In the genomic region with DNA sequence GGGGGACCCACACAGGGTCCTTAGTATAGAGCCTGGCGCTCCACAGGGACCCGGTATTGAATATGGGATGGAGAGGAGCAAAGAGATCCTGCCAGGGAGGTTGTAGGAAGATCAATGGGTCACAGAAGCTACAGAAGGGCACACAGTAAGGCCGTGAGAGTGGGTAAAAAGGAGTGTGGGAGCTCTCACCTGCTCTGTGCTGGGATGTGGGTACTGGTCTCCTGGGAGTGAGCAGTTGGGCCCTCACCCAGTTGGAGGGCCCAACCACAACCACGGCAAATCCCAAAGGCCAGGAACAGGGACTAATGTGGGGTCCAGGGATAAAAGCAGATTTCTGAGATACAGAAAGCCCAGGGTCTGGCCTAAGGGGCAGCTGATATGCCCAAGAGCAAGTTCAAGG, we compare ENCODE assay signal across 11 cellular contexts.
"Had no signal": no experiment of that assay in that cellular context is flagged by ENCODE, and none has a peak within 500 bp of the region (broad histone marks: within the 10 kb centered on the region; RNA-seq: fewer than 3 reads in every experiment).

No MANE protein-coding gene starts in this region.

- DNase-seq: activated CD4-positive, alpha-beta T cell treated with anti-CD3 and anti-CD28 coated beads, Interleukin-2, amount 50 U/mL, for 48 hours; activated effector memory CD4-positive, alpha-beta T cell treated with anti-CD3 and anti-CD28 coated beads, Interleukin-2, amount 50 U/mL, for 16 hours; activated naive CD4-positive, alpha-beta T cell treated with anti-CD3 and anti-CD28 coated beads, Interleukin-2, amount 50 U/mL, for 16 hours; activated T-cell treated with anti-CD3 and anti-CD28 coated beads, Interleukin-2, amount 50 U/mL, for 48 hours; effector memory CD8-positive, alpha-beta T cell; esophagus squamous epithelium; naive thymus-derived CD8-positive, alpha-beta T cell; sigmoid colon; stimulated activated naive CD4-positive, alpha-beta T cell treated with Interleukin-2 at 50 U/mL for 16 hours; SW 1271; transverse colon had no signal

- ATAC-seq: effector memory CD8-positive, alpha-beta T cell; naive thymus-derived CD8-positive, alpha-beta T cell had no signal
